In the genomic region with DNA sequence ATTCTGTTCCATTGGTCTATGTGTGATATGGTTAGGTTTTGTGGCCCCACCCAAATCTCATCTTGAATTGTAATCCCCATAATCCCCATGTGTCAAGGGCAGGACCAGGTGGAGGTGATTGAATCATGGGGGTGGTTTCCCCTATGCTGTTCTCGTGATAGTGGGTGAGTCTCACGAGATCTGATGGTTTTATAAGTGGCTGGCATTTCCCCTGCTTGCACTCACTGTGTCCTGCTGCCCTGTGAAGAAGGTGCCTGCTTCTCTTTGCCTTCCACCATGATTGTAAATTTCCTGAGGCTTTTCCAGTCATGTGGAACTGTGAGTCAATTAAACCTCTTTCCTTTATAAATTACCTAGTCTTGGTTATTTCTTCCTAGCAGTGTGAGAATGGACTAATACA, we compare ENCODE assay signal across 7 cellular contexts.
DNase-seq lines count a peak whose midpoint lies in the region; ATAC-seq, FAIRE-seq and TF ChIP-seq lines count a peak whose summit lies in the region.
"Not testable (repeated sequence)": the region's sequence is repeated elsewhere in the genome, so short reads cannot be mapped to it uniquely, and the experiment has no call there.

No MANE protein-coding gene starts in this region.

- not testable (repeated sequence) for H3K4me3 Mint-ChIP-seq in activated CD4-positive, alpha-beta T cell treated with anti-CD3 and anti-CD28 coated beads, Interleukin-2, amount 10 ng/mL, durations not matched to agents 7 days and 5 days

- 42% methylated on average over 2 of the region's 2 CpGs for WGBS in K562 (ENCODE audit: insufficient coverage, low coverage, missing lambda C conversion rate)
- WGBS in esophagus muscularis mucosa, result 96% methylated on average over 2 of the region's 2 CpGs

- not testable (repeated sequence) for H3K27ac Mint-ChIP-seq in activated CD4-positive, alpha-beta T cell treated with anti-CD3 and anti-CD28 coated beads, Interleukin-2, amount 10 ng/mL, durations not matched to agents 7 days and 5 days

- not testable (repeated sequence) for H2AFZ ChIP-seq in PC-9; K562 (ENCODE audit: low read depth, low read length)

- not testable (repeated sequence) for H3K9me2 ChIP-seq in PC-9 (ENCODE audit: insufficient read depth)

- not testable (repeated sequence) for TF ChIP-seq CTCF in C4-2B (conservative IDR thresholded peaks at IDR 0.05); PC-9 (conservative IDR thresholded peaks at IDR 0.05); K562 (IDR thresholded peaks at IDR 0.05 in 2 of 3, conservative IDR thresholded peaks at IDR 0.05 in 1 of 3; ENCODE audit: insufficient read depth in 2 of 3, low read depth in 1 of 3, low read length in 3 of 3); esophagus muscularis mucosa (IDR thresholded peaks at IDR 0.05)

- not testable (repeated sequence) for FAIRE-seq in K562 (lab: Jason Lieb, UNC)

- H3K9me1 ChIP-seq in K562 (ENCODE audit: control insufficient read depth, insufficient read depth, low read length), result not testable (repeated sequence)

- DNase-seq in NCI-H82 (lab: John Stamatoyannopoulos, UW) (peak; percentile 60), esophagus muscularis mucosa (ENCODE audit: extremely low spot score) (peak; percentile 10), islet precursor cell (peak; percentile 19)
- DNase-seq in PC-9; K562 (ENCODE audit: extremely low read depth in 1 of 4, low spot score in 3 of 4): not testable (repeated sequence)
- peak; percentile 4 for DNase-seq in activated CD4-positive, alpha-beta T cell treated with anti-CD3 and anti-CD28 coated beads, Interleukin-2, amount 10 ng/mL, durations not matched to agents 7 days and 5 days

- not testable (repeated sequence) for BruUV-seq in PC-9 (replicated peaks; lab: Mats Ljungman, UMichigan); K562 (replicated peaks; lab: Mats Ljungman, UMichigan)

- H3K9me3 ChIP-seq in PC-9 (ENCODE audit: insufficient read depth, low read depth); K562 (replicated peaks; ENCODE audit: control insufficient read depth, insufficient read depth, low read depth, low read length); esophagus muscularis mucosa: not testable (repeated sequence)

- POLR2A ChIA-PET in PC-9 (lab: Charles Lee; ENCODE audit: unreplicated experiment); activated CD4-positive, alpha-beta T cell treated with anti-CD3 and anti-CD28 coated beads, Interleukin-2, amount 10 ng/mL, durations not matched to agents 7 days and 5 days (lab: Charles Lee): not testable (repeated sequence)
- POLR2A ChIA-PET in K562 (lab: Yijun Ruan, JAX), result interaction anchor here (1.3 kb wide), 1 partner anchor 18 kb away, joined by 3 read pairs; no protein-coding TSS in a partner anchor

- intact Hi-C loops in PC-9 (cut with micrococcal nuclease; ENCODE audit: unreplicated experiment); K562 (cut with micrococcal nuclease); esophagus muscularis mucosa (cut with DNase I): not testable (repeated sequence)

- not testable (repeated sequence) for H3K4me1 Mint-ChIP-seq in activated CD4-positive, alpha-beta T cell treated with anti-CD3 and anti-CD28 coated beads, Interleukin-2, amount 10 ng/mL, durations not matched to agents 7 days and 5 days

- peak overlapping the region; percentile 3; the same call in 1 of the 2 replicates for H3K4me3 ChIP-seq in PC-9
- H3K4me3 ChIP-seq in K562, esophagus muscularis mucosa: not testable (repeated sequence)

- H3K27me3 ChIP-seq in PC-9 (ENCODE audit: insufficient read depth, low read depth); K562 (ENCODE audit: control insufficient read depth in 2 of 2, insufficient read depth in 2 of 2, low read length in 2 of 2); esophagus muscularis mucosa: not testable (repeated sequence)

- H3K36me3 ChIP-seq in PC-9 (ENCODE audit: low read depth); K562 (ENCODE audit: control insufficient read depth, insufficient read depth, low read length); esophagus muscularis mucosa: not testable (repeated sequence)

- not testable (repeated sequence) for H4K20me1 ChIP-seq in PC-9 (ENCODE audit: insufficient read depth); K562 (replicated peaks; ENCODE audit: control insufficient read depth, insufficient read depth, low read length)

- TF ChIP-seq POLR2A in K562 (conservative IDR thresholded peaks at IDR 0.05); esophagus muscularis mucosa (IDR thresholded peaks at IDR 0.05; ENCODE audit: low read depth): not testable (repeated sequence)

- CTCF ChIA-PET in PC-9 (lab: Charles Lee), result interaction anchor here (0.6 kb wide), 1 partner anchor 71 kb away, joined by 3 read pairs; no protein-coding TSS in a partner anchor
- CTCF ChIA-PET in activated CD4-positive, alpha-beta T cell treated with anti-CD3 and anti-CD28 coated beads, Interleukin-2, amount 10 ng/mL, durations not matched to agents 7 days and 5 days (lab: Charles Lee); K562 (lab: Yijun Ruan, JAX; ENCODE audit: low intra/inter-chr PET ratio): not testable (repeated sequence)

- H3K4me1 ChIP-seq in PC-9 (replicated peaks; ENCODE audit: insufficient read depth), result peaks cover 27% of the 10 kb centered on the region
- not testable (repeated sequence) for H3K4me1 ChIP-seq in K562 (replicated peaks in 1 of 2; ENCODE audit: control insufficient read depth in 2 of 2, insufficient read depth in 2 of 2, low read length in 2 of 2); esophagus muscularis mucosa

- H3K9me3 Mint-ChIP-seq in activated CD4-positive, alpha-beta T cell treated with anti-CD3 and anti-CD28 coated beads, Interleukin-2, amount 10 ng/mL, durations not matched to agents 7 days and 5 days, result peaks cover 31% of the 10 kb centered on the region

- peak overlapping the region; percentile 73 for H3K4me2 ChIP-seq in PC-9
- not testable (repeated sequence) for H3K4me2 ChIP-seq in K562 (ENCODE audit: insufficient read depth, low read length)

- H3K27ac ChIP-seq in C4-2B, result 0 out of 2 replicates have a peak overlapping the region, but pooled peaks have one; percentile 66
- peak overlapping the region; percentile 64 for H3K27ac ChIP-seq in PC-9
- H3K27ac ChIP-seq in K562 (ENCODE audit: extremely low read depth, low read depth, low read length); esophagus muscularis mucosa (replicated peaks in 1 of 4): not testable (repeated sequence)

- not testable (repeated sequence) for TF ChIP-seq EP300 in K562 (IDR thresholded peaks at IDR 0.05; ENCODE audit: low read length); esophagus muscularis mucosa (IDR thresholded peaks at IDR 0.05)

- peaks cover 33% of the 10 kb centered on the region for H3K36me3 Mint-ChIP-seq in activated CD4-positive, alpha-beta T cell treated with anti-CD3 and anti-CD28 coated beads, Interleukin-2, amount 10 ng/mL, durations not matched to agents 7 days and 5 days (ENCODE audit: low read depth)

- ATAC-seq in K562, result not testable (repeated sequence)

- H3K79me2 ChIP-seq in PC-9 (ENCODE audit: low read depth); K562 (ENCODE audit: control insufficient read depth, insufficient read depth, low read length): not testable (repeated sequence)

- peaks cover 20% of the 10 kb centered on the region for H3K27me3 Mint-ChIP-seq in activated CD4-positive, alpha-beta T cell treated with anti-CD3 and anti-CD28 coated beads, Interleukin-2, amount 10 ng/mL, durations not matched to agents 7 days and 5 days

- not testable (repeated sequence) for TF ChIP-seq RAD21 in K562 (CRISPR knock-in tag; conservative IDR thresholded peaks at IDR 0.05 in 1 of 2, IDR thresholded peaks at IDR 0.05 in 1 of 2)

- peaks cover 34% of the 10 kb centered on the region for H3F3A ChIP-seq in PC-9 (ENCODE audit: insufficient read depth, low read depth)

- in situ Hi-C loops in K562 (cut with MboI), result not testable (repeated sequence)

- H3K9ac ChIP-seq in K562 (ENCODE audit: insufficient read depth in 1 of 2, low read depth in 2 of 2, low read length in 2 of 2), result not testable (repeated sequence)

TF ChIP-seq in K562, 482 proteins besides CTCF, POLR2A, EP300 and RAD21:
- peak; percentile 81 for TF ChIP-seq CHD2 (IDR thresholded peaks at IDR 0.05; ENCODE audit: low read depth, low read length)
- TF ChIP-seq, protein P1, sequence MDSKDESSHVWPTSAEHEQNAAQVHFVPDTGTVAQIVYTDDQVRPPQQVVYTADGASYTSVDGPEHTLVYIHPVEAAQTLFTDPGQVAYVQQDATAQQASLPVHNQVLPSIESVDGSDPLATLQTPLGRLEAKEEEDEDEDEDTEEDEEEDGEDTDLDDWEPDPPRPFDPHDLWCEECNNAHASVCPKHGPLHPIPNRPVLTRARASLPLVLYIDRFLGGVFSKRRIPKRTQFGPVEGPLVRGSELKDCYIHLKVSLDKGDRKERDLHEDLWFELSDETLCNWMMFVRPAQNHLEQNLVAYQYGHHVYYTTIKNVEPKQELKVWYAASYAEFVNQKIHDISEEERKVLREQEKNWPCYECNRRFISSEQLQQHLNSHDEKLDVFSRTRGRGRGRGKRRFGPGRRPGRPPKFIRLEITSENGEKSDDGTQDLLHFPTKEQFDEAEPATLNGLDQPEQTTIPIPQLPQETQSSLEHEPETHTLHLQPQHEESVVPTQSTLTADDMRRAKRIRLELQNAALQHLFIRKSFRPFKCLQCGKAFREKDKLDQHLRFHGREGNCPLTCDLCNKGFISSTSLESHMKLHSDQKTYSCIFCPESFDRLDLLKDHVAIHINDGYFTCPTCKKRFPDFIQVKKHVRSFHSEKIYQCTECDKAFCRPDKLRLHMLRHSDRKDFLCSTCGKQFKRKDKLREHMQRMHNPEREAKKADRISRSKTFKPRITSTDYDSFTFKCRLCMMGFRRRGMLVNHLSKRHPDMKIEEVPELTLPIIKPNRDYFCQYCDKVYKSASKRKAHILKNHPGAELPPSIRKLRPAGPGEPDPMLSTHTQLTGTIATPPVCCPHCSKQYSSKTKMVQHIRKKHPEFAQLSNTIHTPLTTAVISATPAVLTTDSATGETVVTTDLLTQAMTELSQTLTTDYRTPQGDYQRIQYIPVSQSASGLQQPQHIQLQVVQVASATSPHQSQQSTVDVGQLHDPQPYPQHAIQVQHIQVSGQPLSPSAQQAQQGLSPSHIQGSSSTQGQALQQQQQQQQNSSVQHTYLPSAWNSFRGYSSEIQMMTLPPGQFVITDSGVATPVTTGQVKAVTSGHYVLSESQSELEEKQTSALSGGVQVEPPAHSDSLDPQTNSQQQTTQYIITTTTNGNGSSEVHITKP (IDR thresholded peaks at IDR 0.05; ENCODE audit: partially characterized antibody), result peak; percentile 50
